Comparison of ENCODE assay signal across 12 cellular contexts in genomic region chrX:19758536-19758935, GRCh38.
DNase-seq lines count a peak whose midpoint lies in the region; ATAC-seq, FAIRE-seq and TF ChIP-seq lines count a peak whose summit lies in the region.
"Had no signal": no experiment of that assay in that cellular context is flagged by ENCODE, and none has a peak within 500 bp of the region (broad histone marks: within the 10 kb centered on the region; RNA-seq: fewer than 3 reads in every experiment).

No MANE protein-coding gene starts in this region.

- no peak for ATAC-seq in CD4-positive, alpha-beta T cell (ENCODE audit: poor library complexity)
- no peak for ATAC-seq in effector memory CD8-positive, alpha-beta T cell (replicated peaks)
- ATAC-seq in GM19023 (IDR thresholded peaks at IDR 0.05; ENCODE audit: unreplicated experiment): no peak

- no peaks in the 10 kb centered on the region for H3K27me3 ChIP-seq in CD4-positive, alpha-beta T cell (ENCODE audit: control insufficient read depth, insufficient read depth, low read length)

- FAIRE-seq in GM19239 (lab: Jason Lieb, UNC) (peak; percentile 76), urothelium cell line (lab: Jason Lieb, UNC) (no peak)
- FAIRE-seq: D721Med had no signal

- H3K9me3 ChIP-seq in CD4-positive, alpha-beta T cell (ENCODE audit: control insufficient read depth, low read length): no peaks in the 10 kb centered on the region

- intact Hi-C loops in CD4-positive, alpha-beta T cell (cut with DNase I, micrococcal nuclease): no loop called here

- peaks cover 46% of the 10 kb centered on the region for H3K36me3 Mint-ChIP-seq in CD4-positive, alpha-beta T cell (ENCODE audit: low read depth)
- peaks cover 9% of the 10 kb centered on the region for H3K36me3 Mint-ChIP-seq in effector memory CD8-positive, alpha-beta T cell (ENCODE audit: insufficient read depth)

- H3K27me3 Mint-ChIP-seq in CD4-positive, alpha-beta T cell: no peaks in the 10 kb centered on the region
- no peaks in the 10 kb centered on the region for H3K27me3 Mint-ChIP-seq in effector memory CD8-positive, alpha-beta T cell

- no peak for DNase-seq in CD4-positive, alpha-beta T cell
- no peak for DNase-seq in GM19239 (ENCODE audit: insufficient read length, low spot score)
- DNase-seq in NOMO-1 treated with dmso at 0.1 percent for 144 hours (lab: John Stamatoyannopoulos, UW; ENCODE audit: unreplicated experiment): peak; percentile 86
- no peak for DNase-seq in effector memory CD8-positive, alpha-beta T cell
- no peak for DNase-seq in urothelium cell line (ENCODE audit: low spot score)
- no peak for DNase-seq in GM19240 (ENCODE audit: insufficient read length, low spot score)
- DNase-seq in NCI-H69 (lab: John Stamatoyannopoulos, UW): no peak
- DNase-seq: activated CD4-positive, alpha-beta T cell treated with anti-CD3 and anti-CD28 coated beads, Interleukin-2, amount 50 U/mL, for 4 hours had no signal

- no peak overlapping the region for H3K27ac ChIP-seq in CD4-positive, alpha-beta T cell (ENCODE audit: low read depth, low read length)
- H3K27ac ChIP-seq: KMS-11, skin epidermis had no signal

- TF ChIP-seq CTCF in CD4-positive, alpha-beta T cell (IDR thresholded peaks at IDR 0.05): no peak

- CTCF ChIA-PET in CD4-positive, alpha-beta T cell (lab: Charles Lee): interaction anchor here (0.6 to 1.5 kb wide), 3 partner anchors 9 to 425 kb away, joined by 3 to 7 read pairs (median 3); no protein-coding TSS in a partner anchor

- H3K4me3 Mint-ChIP-seq in CD4-positive, alpha-beta T cell: no peak overlapping the region
- peak overlapping the region in 1 of 2 donors; percentile 35 for H3K4me3 Mint-ChIP-seq in effector memory CD8-positive, alpha-beta T cell

- POLR2A ChIA-PET in CD4-positive, alpha-beta T cell (lab: Charles Lee): interaction anchor here (0.8 to 2.9 kb wide), 4 partner anchors 12 to 85 kb away, joined by 3 to 17 read pairs (median 3); no protein-coding TSS in a partner anchor

- peak overlapping the region; percentile 79 for H3K27ac Mint-ChIP-seq in CD4-positive, alpha-beta T cell
- peak overlapping the region; percentile 69 to 95 for H3K27ac Mint-ChIP-seq in effector memory CD8-positive, alpha-beta T cell

- no peaks in the 10 kb centered on the region for H3K9me3 Mint-ChIP-seq in CD4-positive, alpha-beta T cell
- H3K9me3 Mint-ChIP-seq in effector memory CD8-positive, alpha-beta T cell: no peaks in the 10 kb centered on the region

- H3K4me1 Mint-ChIP-seq in CD4-positive, alpha-beta T cell (ENCODE audit: low read depth): peaks cover 84% of the 10 kb centered on the region
- H3K4me1 Mint-ChIP-seq in effector memory CD8-positive, alpha-beta T cell (ENCODE audit: low read depth in 2 of 2): peaks cover 44 to 77% of the 10 kb centered on the region in 2 donors
